16 cellular contexts compared by ENCODE assay signal in the genomic region with DNA sequence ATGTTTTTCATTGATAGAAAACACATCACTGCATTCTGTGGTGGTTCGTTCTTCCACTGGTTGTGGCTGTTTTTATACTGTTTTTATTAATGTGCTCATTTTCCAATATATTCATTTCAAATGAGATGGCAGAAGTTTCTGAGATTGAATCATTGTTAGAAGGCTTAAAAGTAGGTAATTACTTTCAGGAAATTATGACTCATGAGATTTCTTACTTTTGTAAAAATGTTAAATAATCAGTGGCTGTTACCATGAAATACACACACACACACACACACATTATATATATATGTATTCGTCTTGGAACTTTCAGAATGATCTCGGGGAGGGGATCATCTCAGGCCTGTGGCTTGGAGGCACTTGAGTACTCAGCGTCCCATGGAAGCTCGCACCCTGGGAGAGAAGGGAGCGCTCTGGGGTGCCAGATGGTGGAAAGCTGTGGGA.
A peak's percentile ranks its signal among the peaks of the same experiment; 100 is the strongest.
DNase-seq lines count a peak whose midpoint lies in the region; ATAC-seq and TF ChIP-seq lines count a peak whose summit lies in the region.
"Had no signal": no experiment of that assay in that cellular context is flagged by ENCODE, and none has a peak within 500 bp of the region (broad histone marks: within the 10 kb centered on the region; RNA-seq: fewer than 3 reads in every experiment).

No MANE protein-coding gene starts in this region.

- peaks cover 19% of the 10 kb centered on the region for H3K4me1 Mint-ChIP-seq in activated naive CD8-positive, alpha-beta T cell treated with anti-CD3 and anti-CD28 coated beads, Interleukin-2, amount 50 U/mL, for 24 hours

- H3K4me3 ChIP-seq in fibroblast of mammary gland (ENCODE audit: control insufficient read depth, low read depth, low read length) (no peak overlapping the region), coronary artery (no peak overlapping the region), right cardiac atrium (ENCODE audit: low read length) (no peak overlapping the region)
- H3K4me3 ChIP-seq: HAP-1, SJSA1 had no signal

- no peaks in the 10 kb centered on the region for H3K27me3 Mint-ChIP-seq in activated naive CD8-positive, alpha-beta T cell treated with anti-CD3 and anti-CD28 coated beads, Interleukin-2, amount 50 U/mL, for 24 hours
- H3K27me3 Mint-ChIP-seq: B cell had no signal

- H3K36me3 Mint-ChIP-seq in activated naive CD8-positive, alpha-beta T cell treated with anti-CD3 and anti-CD28 coated beads, Interleukin-2, amount 50 U/mL, for 24 hours (ENCODE audit: low read depth), result peaks cover 11% of the 10 kb centered on the region

- no peak for TF ChIP-seq CTCF in fibroblast of mammary gland (conservative IDR thresholded peaks at IDR 0.05; ENCODE audit: control insufficient read depth, insufficient read depth, low read depth, low read length)
- no peak for TF ChIP-seq CTCF in coronary artery (IDR thresholded peaks at IDR 0.05)

- no peak overlapping the region for H3K4me3 Mint-ChIP-seq in activated naive CD8-positive, alpha-beta T cell treated with anti-CD3 and anti-CD28 coated beads, Interleukin-2, amount 50 U/mL, for 24 hours
- H3K4me3 Mint-ChIP-seq: B cell had no signal

- H3K4me1 ChIP-seq in right cardiac atrium (ENCODE audit: control insufficient read depth, insufficient read depth, low read length), result no peaks in the 10 kb centered on the region
- H3K4me1 ChIP-seq: HAP-1 had no signal

- whole genome bisulfite sequencing in right cardiac atrium, result 90% methylated on average over 6 of the region's 6 CpGs

- H3K27ac Mint-ChIP-seq in activated naive CD8-positive, alpha-beta T cell treated with anti-CD3 and anti-CD28 coated beads, Interleukin-2, amount 50 U/mL, for 24 hours, result no peak overlapping the region
- H3K27ac Mint-ChIP-seq: B cell had no signal

- no peaks in the 10 kb centered on the region for H3K9me3 ChIP-seq in right cardiac atrium (ENCODE audit: control insufficient read depth, low read length)
- H3K9me3 ChIP-seq: HAP-1, SJSA1 had no signal

- no peaks in the 10 kb centered on the region for H3K27me3 ChIP-seq in right cardiac atrium (ENCODE audit: control insufficient read depth, insufficient read depth)
- H3K27me3 ChIP-seq: SJSA1 had no signal

- H3K27ac ChIP-seq in coronary artery, result no peak overlapping the region
- no peak overlapping the region for H3K27ac ChIP-seq in right cardiac atrium (ENCODE audit: low read length)
- H3K27ac ChIP-seq: KMS-11, SJSA1 had no signal

- H3K9me3 Mint-ChIP-seq in activated naive CD8-positive, alpha-beta T cell treated with anti-CD3 and anti-CD28 coated beads, Interleukin-2, amount 50 U/mL, for 24 hours, result no peaks in the 10 kb centered on the region

- DNase-seq in A172 (ENCODE audit: low spot score), result peak; percentile 18
- DNase-seq in ELR (ENCODE audit: low read depth), result peak; percentile 57
- no peak for DNase-seq in activated naive CD8-positive, alpha-beta T cell treated with anti-CD3 and anti-CD28 coated beads, Interleukin-2, amount 50 U/mL, for 24 hours
- DNase-seq in fibroblast of mammary gland (ENCODE audit: low read depth), result peak; percentile 32
- no peak for DNase-seq in coronary artery (ENCODE audit: low spot score)
- no peak for DNase-seq in cerebellar cortex (ENCODE audit: low spot score)
- DNase-seq in right cardiac atrium, result no peak
- DNase-seq in HK-2 (ENCODE audit: unreplicated experiment), result no peak
- DNase-seq: anterior cingulate cortex; NCI-H146; stimulated activated CD4-positive, alpha-beta T cell treated with anti-CD3 and anti-CD28 coated beads, Interleukin-15, amount 100 ng/mL, for 24 hours; substantia nigra had no signal

- intact Hi-C loops in right cardiac atrium (cut with DNase I), result no loop called here

- peak; percentile 36 for ATAC-seq in activated naive CD8-positive, alpha-beta T cell treated with anti-CD3 and anti-CD28 coated beads, Interleukin-2, amount 50 U/mL, for 24 hours
- ATAC-seq in right cardiac atrium, result no peak

Comparison
In these comparisons a context has a peak if more than half of its experiments do, and no peak if none do; other contexts are left out.
1. DNase-seq: peak in A172 (single experiment), ELR (single experiment) and fibroblast of mammary gland (single experiment); none in activated naive CD8-positive, alpha-beta T cell treated with anti-CD3 and anti-CD28 coated beads, Interleukin-2, amount 50 U/mL, for 24 hours (single experiment), coronary artery (single experiment), cerebellar cortex (single experiment), right cardiac atrium (0 of 3) and HK-2 (single experiment).